Comparison of ENCODE assay signal across 8 cellular contexts in the genomic region with DNA sequence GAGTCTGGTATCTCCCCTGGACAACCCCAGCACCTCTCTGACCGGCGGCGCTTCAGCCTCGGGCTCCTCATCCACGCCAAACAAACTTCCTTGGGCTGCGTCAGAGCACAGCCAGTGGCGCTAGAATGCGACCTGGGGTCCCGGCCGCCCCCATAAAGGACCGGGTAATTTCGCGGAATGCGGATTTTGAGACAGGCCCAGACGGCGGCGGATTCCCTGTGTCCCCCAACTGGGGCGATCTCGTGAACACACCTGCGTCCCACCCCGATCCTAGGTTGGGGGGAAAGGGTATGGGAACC. TPM values are rescaled to one million over a fixed set of nuclear protein-coding genes. Genes with fewer than 3 reads are reported as not detected.
A peak's percentile ranks its signal among the peaks of the same experiment; 100 is the strongest.
DNase-seq lines count a peak whose midpoint lies in the region; ATAC-seq, FAIRE-seq and TF ChIP-seq lines count a peak whose summit lies in the region.

No MANE protein-coding gene starts in this region.

- H3K14ac ChIP-seq in mesenchymal stem cell (ENCODE audit: low read length in 2 of 2) = peak overlapping the region in 1 of 2 experiments; percentile 88

- TF ChIP-seq CTCF in bronchial epithelial cell (IDR thresholded peaks at IDR 0.05; ENCODE audit: insufficient read depth, low read length, severe bottlenecking) = no peak
- no peak for TF ChIP-seq CTCF in upper lobe of left lung (IDR thresholded peaks at IDR 0.05)

- H3K4me1 ChIP-seq in mesenchymal stem cell (ENCODE audit: control insufficient read depth, insufficient read depth, low read depth, low read length) (peaks cover 33% of the 10 kb centered on the region), upper lobe of left lung (peaks cover 24 to 57% (median 44%) of the 10 kb centered on the region in 4 donors)

- H3K4me3 ChIP-seq in bronchial epithelial cell (ENCODE audit: low read depth, low read length) (peak overlapping the region; percentile 60), mesenchymal stem cell (ENCODE audit: insufficient read depth in 1 of 2, low read depth in 1 of 2, low read length in 2 of 2) (peak overlapping the region; percentile 76 to 93), upper lobe of left lung (peak overlapping the region; percentile 57 to 91 (median 76))

- H3K79me1 ChIP-seq in mesenchymal stem cell (replicated peaks; ENCODE audit: low read length, poor library complexity, severe bottlenecking) = peaks cover 38% of the 10 kb centered on the region

- peak overlapping the region; percentile 30 to 53 for H3K18ac ChIP-seq in mesenchymal stem cell (ENCODE audit: low read depth in 1 of 2, low read length in 2 of 2)

- peak overlapping the region; percentile 97 for H3K4me2 ChIP-seq in mesenchymal stem cell (ENCODE audit: low read length, poor library complexity, severe bottlenecking)

- no peak for TF ChIP-seq POLR2A in upper lobe of left lung (IDR thresholded peaks at IDR 0.05)

- no peak overlapping the region for H3K27ac ChIP-seq in mesenchymal stem cell (ENCODE audit: low read length, poor library complexity, severe bottlenecking)
- peak overlapping the region in 3 of 4 donors; percentile 79 to 90 (median 80) for H3K27ac ChIP-seq in upper lobe of left lung

- WGBS in mesenchymal stem cell = 6% methylated on average over 15 of the region's 21 CpGs
- 7% methylated on average over 20 of the region's 21 CpGs; no CpG with 5 or more reads in 1 of the 2 donors for WGBS in upper lobe of left lung, 2 donors

- no peak for TF ChIP-seq EP300 in upper lobe of left lung (IDR thresholded peaks at IDR 0.05)

- H2BK5ac ChIP-seq in mesenchymal stem cell (ENCODE audit: low read depth, low read length, poor library complexity, severe bottlenecking) = no peak overlapping the region

- H3K9me3 ChIP-seq in mesenchymal stem cell (ENCODE audit: control insufficient read depth, low read length) (no peaks in the 10 kb centered on the region), upper lobe of left lung (no peaks in the 10 kb centered on the region)

- ATAC-seq in upper lobe of left lung (ENCODE audit: low FRiP score in 2 of 2) (peak in 1 of 2 donors; percentile 6), GM18517 (IDR thresholded peaks at IDR 0.05; ENCODE audit: unreplicated experiment) (no peak), GM21423 (IDR thresholded peaks at IDR 0.05; ENCODE audit: unreplicated experiment) (no peak)

- peak overlapping the region; percentile 95 for H2BK15ac ChIP-seq in mesenchymal stem cell (ENCODE audit: low read depth, poor library complexity, severe bottlenecking)

- H2BK12ac ChIP-seq in mesenchymal stem cell (ENCODE audit: low read length in 2 of 2) = peak overlapping the region in 1 of 2 experiments; percentile 10

- H3K9ac ChIP-seq in mesenchymal stem cell (ENCODE audit: low read length) = peak overlapping the region; percentile 81

- peak overlapping the region in 1 of 2 experiments; percentile 2 for H3K23ac ChIP-seq in mesenchymal stem cell (ENCODE audit: low read length in 2 of 2)

- no peak overlapping the region for H4K91ac ChIP-seq in mesenchymal stem cell (ENCODE audit: low read length)

- H2AFZ ChIP-seq in mesenchymal stem cell (ENCODE audit: low read depth, low read length) = no peak overlapping the region

- no peak for FAIRE-seq in bronchial epithelial cell (lab: Jason Lieb, UNC)

- no peak overlapping the region for H2BK120ac ChIP-seq in mesenchymal stem cell (ENCODE audit: low read depth, low read length)

- peak overlapping the region in 1 of 2 experiments; percentile 15 for H3K4ac ChIP-seq in mesenchymal stem cell (ENCODE audit: low read depth in 1 of 2, low read length in 2 of 2)

- H2AK5ac ChIP-seq in mesenchymal stem cell (ENCODE audit: low read length, severe bottlenecking) = no peak overlapping the region

- H3K36me3 ChIP-seq in bronchial epithelial cell (ENCODE audit: control insufficient read depth, insufficient read depth, low read length) (peaks cover 3% of the 10 kb centered on the region), mesenchymal stem cell (ENCODE audit: control insufficient read depth in 1 of 2, insufficient read depth in 2 of 2, low read depth in 1 of 2, low read length in 2 of 2) (peaks cover 9 to 18% of the 10 kb centered on the region in 2 experiments), upper lobe of left lung (peaks cover 0 to 8% (median 0%) of the 10 kb centered on the region in 4 donors)

- no peak overlapping the region for H4K8ac ChIP-seq in mesenchymal stem cell (ENCODE audit: low read length)

- peak; percentile 64 for DNase-seq in activated effector memory CD4-positive, alpha-beta T cell treated with anti-CD3 and anti-CD28 coated beads, Interleukin-2, amount 50 U/mL, for 16 hours
- no peak for DNase-seq in activated effector memory CD4-positive, alpha-beta T cell treated with Interleukin-2 at 50 U/mL for 16 hours
- DNase-seq in bronchial epithelial cell (ENCODE audit: low read depth) = no peak
- no peak for DNase-seq in mesenchymal stem cell
- no peak for DNase-seq in upper lobe of left lung
- DNase-seq in NCI-H510A (lab: John Stamatoyannopoulos, UW) = no peak

- H3K27me3 ChIP-seq in bronchial epithelial cell (ENCODE audit: control insufficient read depth, insufficient read depth, low read length) = no peaks in the 10 kb centered on the region
- peaks cover 5 to 20% of the 10 kb centered on the region in 2 experiments for H3K27me3 ChIP-seq in mesenchymal stem cell (ENCODE audit: control insufficient read depth in 1 of 2, insufficient read depth in 1 of 2, low read length in 2 of 2)
- H3K27me3 ChIP-seq in upper lobe of left lung = peaks cover 0 to 5% (median 2%) of the 10 kb centered on the region in 4 donors

RNA-seq across cellular contexts. Expression of a gene that starts 1.6 kb away (rescaled TPM):
- 2.1 and 2.3 TPM in 2 replicates for total RNA-seq in bronchial epithelial cell
- polyA plus RNA-seq in mesenchymal stem cell (2013, experiment 1 of 2) = 23.4 TPM
- 22.7 TPM for polyA plus RNA-seq in mesenchymal stem cell (2013, experiment 2 of 2)
- 10 to 100 TPM; 21.0 to 52.2 (median 27.7) TPM for total RNA-seq in upper lobe of left lung
